ENCODE assay signal across 1 cellular context in genomic region chr3:46987485-46988401, GRCh38.
TF ChIP-seq lines count a peak whose summit lies in the region.

No MANE protein-coding gene starts in this region.

TF ChIP-seq in K562, 482 proteins besides CTCF, POLR2A, EP300 and RAD21 (continued from another document and continues in another):
- peak; percentile 51 for TF ChIP-seq CBFA2T3 (IDR thresholded peaks at IDR 0.05)
- peak; percentile 71 to 81; a peak in 2 of 4 replicates for TF ChIP-seq KDM1A (IDR thresholded peaks at IDR 0.05)
- peak; percentile 68 for TF ChIP-seq NKRF (IDR thresholded peaks at IDR 0.05; ENCODE audit: borderline replicate concordance)
- no peak for TF ChIP-seq IRF9 (tag; IDR thresholded peaks at IDR 0.05)
- no peak for TF ChIP-seq ZNF232 (CRISPR knock-in tag; IDR thresholded peaks at IDR 0.05)
- peak; percentile 55 to 79; a peak in 2 of 4 replicates for TF ChIP-seq RCOR1 (IDR thresholded peaks at IDR 0.05; ENCODE audit: borderline replicate concordance in 1 of 2, low read depth in 2 of 2, low read length in 2 of 2)
- peak; percentile 57; the same call in 1 of the 2 replicates for TF ChIP-seq POLR2AphosphoS5 (IDR thresholded peaks at IDR 0.05; ENCODE audit: control insufficient read depth, insufficient read depth, low read depth, low read length)
- peak; percentile 29; the same call in 1 of the 2 replicates for TF ChIP-seq EGR1 (conservative IDR thresholded peaks at IDR 0.05)
- peak; percentile 78; the same call in 1 of the 2 replicates for TF ChIP-seq ZC3H11A (IDR thresholded peaks at IDR 0.05; ENCODE audit: low read depth, low read length)
- TF ChIP-seq MAFG (tag; conservative IDR thresholded peaks at IDR 0.05): peak; percentile 95
- peak; percentile 61; the same call in 1 of the 2 replicates for TF ChIP-seq MIER1 (IDR thresholded peaks at IDR 0.05; ENCODE audit: low read depth)
- TF ChIP-seq, protein P1, sequence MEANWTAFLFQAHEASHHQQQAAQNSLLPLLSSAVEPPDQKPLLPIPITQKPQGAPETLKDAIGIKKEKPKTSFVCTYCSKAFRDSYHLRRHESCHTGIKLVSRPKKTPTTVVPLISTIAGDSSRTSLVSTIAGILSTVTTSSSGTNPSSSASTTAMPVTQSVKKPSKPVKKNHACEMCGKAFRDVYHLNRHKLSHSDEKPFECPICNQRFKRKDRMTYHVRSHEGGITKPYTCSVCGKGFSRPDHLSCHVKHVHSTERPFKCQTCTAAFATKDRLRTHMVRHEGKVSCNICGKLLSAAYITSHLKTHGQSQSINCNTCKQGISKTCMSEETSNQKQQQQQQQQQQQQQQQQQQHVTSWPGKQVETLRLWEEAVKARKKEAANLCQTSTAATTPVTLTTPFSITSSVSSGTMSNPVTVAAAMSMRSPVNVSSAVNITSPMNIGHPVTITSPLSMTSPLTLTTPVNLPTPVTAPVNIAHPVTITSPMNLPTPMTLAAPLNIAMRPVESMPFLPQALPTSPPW (CRISPR knock-in tag; IDR thresholded peaks at IDR 0.05): peak; percentile 100
- no peak for TF ChIP-seq RBM17 (IDR thresholded peaks at IDR 0.05; ENCODE audit: borderline replicate concordance, low read depth, low read length)
- peak; percentile 96; the same call in 1 of the 2 replicates for TF ChIP-seq GATAD2A (IDR thresholded peaks at IDR 0.05)
- peak; percentile 94 for TF ChIP-seq GATA2 (CRISPR knock-in tag; IDR thresholded peaks at IDR 0.05)
- TF ChIP-seq KLF13 (tag; IDR thresholded peaks at IDR 0.05; ENCODE audit: borderline replicate concordance, low read depth): peak; percentile 38; the same call in 1 of the 2 replicates
- TF ChIP-seq PHF8 (IDR thresholded peaks at IDR 0.05; ENCODE audit: borderline replicate concordance, low read length): peak; percentile 89; the same call in 1 of the 2 replicates
- peak; percentile 26; the same call in 1 of the 2 replicates for TF ChIP-seq ZNF395 (CRISPR knock-in tag; IDR thresholded peaks at IDR 0.05)
- 0 out of 2 replicates have a peak, but pooled peaks have one; percentile 21 for TF ChIP-seq CBFA2T2 (conservative IDR thresholded peaks at IDR 0.05)
- TF ChIP-seq SMARCA5 (IDR thresholded peaks at IDR 0.05): peak; percentile 87
- TF ChIP-seq CAMTA2 (CRISPR knock-in tag; conservative IDR thresholded peaks at IDR 0.05): no peak
- TF ChIP-seq ELF1 (tag; IDR thresholded peaks at IDR 0.05): 0 out of 2 replicates have a peak, but pooled peaks have one; percentile 50
- TF ChIP-seq STAT5A (IDR thresholded peaks at IDR 0.05; ENCODE audit: borderline replicate concordance, low read length): no peak
- peak in 1 of 2 experiments; percentile 97; a peak in 2 of 4 replicates for TF ChIP-seq KDM4B (IDR thresholded peaks at IDR 0.05; ENCODE audit: borderline replicate concordance in 2 of 2, low read depth in 1 of 2)
- no peak for TF ChIP-seq FOS (IDR thresholded peaks at IDR 0.05; ENCODE audit: extremely low read depth, insufficient read length)
- TF ChIP-seq CHAMP1 (IDR thresholded peaks at IDR 0.05): no peak
- peak; percentile 71; the same call in 1 of the 2 replicates for TF ChIP-seq ZNF584 (CRISPR knock-in tag; IDR thresholded peaks at IDR 0.05; ENCODE audit: low read depth)
- peak; percentile 97 to 98 for TF ChIP-seq MAZ (CRISPR knock-in tag; conservative IDR thresholded peaks at IDR 0.05 in 1 of 2, IDR thresholded peaks at IDR 0.05 in 1 of 2)
- TF ChIP-seq ZNF24 (IDR thresholded peaks at IDR 0.05): 0 out of 2 replicates have a peak, but pooled peaks have one; percentile 63
- TF ChIP-seq ZNF134 (CRISPR knock-in tag; conservative IDR thresholded peaks at IDR 0.05): no peak
- TF ChIP-seq PHF21A (IDR thresholded peaks at IDR 0.05; ENCODE audit: borderline replicate concordance, low read depth): peak; percentile 52; the same call in 1 of the 2 replicates
- peak; percentile 99 for TF ChIP-seq CBFB (CRISPR knock-in tag; IDR thresholded peaks at IDR 0.05)
- TF ChIP-seq ZFP91 (CRISPR knock-in tag; IDR thresholded peaks at IDR 0.05): peak; percentile 75
- TF ChIP-seq FIP1L1 (IDR thresholded peaks at IDR 0.05; ENCODE audit: low read depth, low read length, poor library complexity, severe bottlenecking): peak; percentile 45
- TF ChIP-seq ZNF282 (CRISPR knock-in tag; IDR thresholded peaks at IDR 0.05): peak; percentile 98; the same call in 1 of the 2 replicates
- no peak for TF ChIP-seq BRF2 (IDR thresholded peaks at IDR 0.05; ENCODE audit: borderline replicate concordance, insufficient read depth, insufficient read length)
- peak in 1 of 2 experiments; percentile 11; a peak in 2 of 4 replicates for TF ChIP-seq FOXA3 (CRISPR knock-in tag; conservative IDR thresholded peaks at IDR 0.05 in 1 of 2, IDR thresholded peaks at IDR 0.05 in 1 of 2)
- no peak; a peak in 1 of 4 replicates for TF ChIP-seq CSDE1 (IDR thresholded peaks at IDR 0.05)
- peak in 1 of 2 experiments; percentile 81; a peak in 1 of 4 replicates for TF ChIP-seq ZMIZ1 (IDR thresholded peaks at IDR 0.05; ENCODE audit: low read depth in 2 of 2, low read length in 2 of 2)
